In the genomic region with DNA sequence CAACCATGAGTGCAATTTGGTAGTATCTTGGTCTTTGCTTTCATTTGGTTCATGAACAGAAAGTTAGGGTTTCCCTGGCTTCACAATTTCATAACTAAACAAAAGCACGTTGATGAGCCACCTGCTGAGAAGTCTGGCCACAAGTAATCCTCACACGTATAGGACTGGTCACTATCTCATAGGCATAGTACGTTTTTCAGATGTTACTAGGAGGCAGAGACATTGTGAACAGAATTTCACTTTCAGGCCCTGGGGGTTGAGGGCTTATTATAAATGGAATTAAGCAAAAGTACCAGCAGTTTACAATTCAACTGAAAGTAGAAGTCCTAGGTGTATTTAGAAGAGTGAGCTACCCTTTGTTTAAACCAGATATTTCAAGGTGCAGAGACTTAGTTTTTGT, we compare ENCODE assay signal across 20 cellular contexts.
"Had no signal": no experiment of that assay in that cellular context is flagged by ENCODE, and none has a peak within 500 bp of the region (broad histone marks: within the 10 kb centered on the region; RNA-seq: fewer than 3 reads in every experiment).

No MANE protein-coding gene starts in this region.

- H3K27me3 ChIP-seq: MG63, SJSA1 had no signal

- H3K4me3 ChIP-seq: MG63, SJSA1, SK-N-MC had no signal

- FAIRE-seq: RCC 7860 had no signal

- H3K27ac ChIP-seq: SJSA1, SK-N-MC had no signal

- H3K9me3 ChIP-seq: MG63, SJSA1 had no signal

- DNase-seq: Karpas-422, KBM-7, MG63, NCI-H1092 treated with DMSO at 0.1 percent for 48 hours, NCI-H1436, NCI-H1694 treated with DMSO at 0.1 percent for 48 hours, NCI-H1930, NCI-H2081, NCI-H2107, NCI-H2227 treated with DMSO at 0.1 percent for 48 hours, NCI-H524, NCI-H526 treated with DMSO at 0.1 percent for 48 hours, NCI-H748 treated with DMSO at 0.1 percent for 48 hours, Right ventricle myocardium superior, RPMI8226, SIG-M5, T-helper 2 cell had no signal
